Comparison of ENCODE assay signal across 16 cellular contexts in the genomic region with DNA sequence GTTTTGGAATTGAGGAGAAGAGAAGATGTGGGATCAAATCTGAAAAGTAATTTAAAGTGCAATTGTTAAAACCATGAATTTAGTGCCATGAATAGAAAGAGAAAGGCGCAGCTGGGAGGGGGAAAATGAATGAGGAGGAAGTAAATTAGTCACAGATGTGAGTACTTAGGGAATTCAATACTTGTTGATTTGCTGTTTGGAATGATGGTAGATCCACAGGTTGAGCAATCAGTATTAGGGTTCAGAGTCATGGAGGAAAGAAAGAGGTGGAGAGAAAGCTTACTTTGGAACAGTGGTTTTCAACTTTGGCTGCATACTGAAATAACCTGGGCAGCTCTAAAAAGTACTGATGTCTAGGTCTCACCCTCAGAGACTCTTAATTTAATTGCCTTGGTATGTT.
"Had no signal": no experiment of that assay in that cellular context is flagged by ENCODE, and none has a peak within 500 bp of the region (broad histone marks: within the 10 kb centered on the region; RNA-seq: fewer than 3 reads in every experiment).

No MANE protein-coding gene starts in this region.

- FAIRE-seq: astrocyte, endometrium, keratinocyte, pancreas had no signal

- H3K27ac ChIP-seq: cardiac muscle cell, esophagus squamous epithelium, hepatocyte, left lung, pancreas had no signal

- H3K27me3 Mint-ChIP-seq: naive B cell had no signal

- H3K36me3 Mint-ChIP-seq: naive B cell; stimulated activated effector memory CD8-positive, alpha-beta T cell treated with anti-CD3 and anti-CD28 coated beads, Interleukin-12 subunit alpha, Interleukin-12 subunit beta, amount 100 ng/mL, for 72 hours had no signal

- ATAC-seq: activated CD4-positive, CD25-positive, alpha-beta regulatory T cell treated with anti-CD3 and anti-CD28 coated beads, Interleukin-2, amount 50 U/mL, for 24 hours; left lung; pancreas; stimulated activated effector memory CD8-positive, alpha-beta T cell treated with anti-CD3 and anti-CD28 coated beads, Interleukin-12 subunit alpha, Interleukin-12 subunit beta, amount 100 ng/mL, for 72 hours had no signal

- H3K4me3 Mint-ChIP-seq: naive B cell; stimulated activated effector memory CD8-positive, alpha-beta T cell treated with anti-CD3 and anti-CD28 coated beads, Interleukin-12 subunit alpha, Interleukin-12 subunit beta, amount 100 ng/mL, for 72 hours; T-helper 2 cell treated with Interferon-gamma antibody and Interleukin-4, amounts not matched to agents 5 μg/mL and 100 μg/mL, for 36 hours had no signal

- H3K27ac Mint-ChIP-seq: naive B cell; stimulated activated effector memory CD8-positive, alpha-beta T cell treated with anti-CD3 and anti-CD28 coated beads, Interleukin-12 subunit alpha, Interleukin-12 subunit beta, amount 100 ng/mL, for 72 hours; T-helper 2 cell treated with Interferon-gamma antibody and Interleukin-4, amounts not matched to agents 5 μg/mL and 100 μg/mL, for 36 hours had no signal

- H3K9me3 ChIP-seq: esophagus squamous epithelium, left lung, pancreas had no signal

- DNase-seq: activated CD4-positive, alpha-beta T cell treated with anti-CD3 and anti-CD28 coated beads, Interleukin-2, amount 50 U/mL, for 1 hour; activated CD8-positive, alpha-beta memory T cell treated with anti-CD3 and anti-CD28 coated beads for 24 hours; activated naive CD4-positive, alpha-beta T cell treated with Interleukin-2 at 50 U/mL for 16 hours; esophagus squamous epithelium; left lung; mammary epithelial cell; naive B cell; pancreas had no signal

- H3K4me1 ChIP-seq: esophagus squamous epithelium, left lung, pancreas had no signal

- H3K4me3 ChIP-seq: cardiac muscle cell, esophagus squamous epithelium, hepatocyte, left lung, pancreas had no signal

- H3K4me1 Mint-ChIP-seq: naive B cell; stimulated activated effector memory CD8-positive, alpha-beta T cell treated with anti-CD3 and anti-CD28 coated beads, Interleukin-12 subunit alpha, Interleukin-12 subunit beta, amount 100 ng/mL, for 72 hours had no signal

- H3K9me3 Mint-ChIP-seq: naive B cell; stimulated activated effector memory CD8-positive, alpha-beta T cell treated with anti-CD3 and anti-CD28 coated beads, Interleukin-12 subunit alpha, Interleukin-12 subunit beta, amount 100 ng/mL, for 72 hours; T-helper 2 cell treated with Interferon-gamma antibody and Interleukin-4, amounts not matched to agents 5 μg/mL and 100 μg/mL, for 36 hours had no signal

- H3K36me3 ChIP-seq: cardiac muscle cell, esophagus squamous epithelium, left lung, pancreas had no signal
